8 cellular contexts compared by ENCODE assay signal in the genomic region with DNA sequence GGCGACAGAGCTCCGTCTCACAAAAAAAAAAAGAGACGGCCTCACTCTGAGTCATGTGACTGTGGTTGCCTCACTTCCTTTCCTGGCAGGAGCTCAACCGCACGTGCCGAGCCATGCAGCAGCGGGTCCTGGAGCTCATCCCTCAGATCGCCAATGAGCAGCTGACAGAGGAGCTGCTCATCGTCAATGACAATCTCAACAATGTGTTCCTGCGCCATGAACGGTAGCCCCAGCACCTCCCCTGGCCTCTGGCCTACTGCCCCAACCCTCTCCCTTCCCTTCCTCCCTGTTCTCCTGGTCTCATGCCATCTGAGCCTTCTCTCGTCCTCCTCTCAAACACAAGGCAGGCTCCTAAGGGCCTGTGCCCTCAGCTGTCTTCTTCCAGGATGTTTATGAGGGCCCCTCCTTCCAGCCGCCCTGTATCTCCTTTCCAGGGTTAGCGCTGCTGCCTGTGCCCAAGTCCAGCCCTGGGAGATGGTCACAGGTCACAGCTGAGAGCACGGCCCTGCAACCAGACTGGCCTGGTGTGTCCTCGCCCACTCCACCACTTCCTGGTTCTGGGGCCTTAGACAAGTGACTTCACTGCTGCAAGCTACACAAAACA. TPM values are rescaled to one million over a fixed set of nuclear protein-coding genes. Genes with fewer than 3 reads are reported as not detected.
DNase-seq lines count a peak whose midpoint lies in the region; ATAC-seq and TF ChIP-seq lines count a peak whose summit lies in the region.

No MANE protein-coding gene starts in this region.

- H3K27ac Mint-ChIP-seq in progenitor cell of endocrine pancreas: peak overlapping the region; percentile 29

- ATAC-seq in HG03039 (IDR thresholded peaks at IDR 0.05; ENCODE audit: unreplicated experiment): no peak

- DNase-seq in activated T-cell treated with anti-CD3 and anti-CD28 coated beads for 1 hour (ENCODE audit: low read depth): peak; percentile 19
- no peak for DNase-seq in activated T-cell treated with anti-CD3 and anti-CD28 coated beads for 4 hours
- DNase-seq in activated CD8-positive, alpha-beta memory T cell treated with anti-CD3 and anti-CD28 coated beads for 24 hours: peak; percentile 77
- peak; percentile 38 for DNase-seq in fibroblast of peridontal ligament (ENCODE audit: extremely low read depth)
- DNase-seq in progenitor cell of endocrine pancreas (ENCODE audit: low spot score, unreplicated experiment): no peak
- DNase-seq in NCI-H1048 (lab: John Stamatoyannopoulos, UW): no peak
- no peak for DNase-seq in NCI-H146 (lab: John Stamatoyannopoulos, UW)

- peaks cover 5% of the 10 kb centered on the region for H3K36me3 Mint-ChIP-seq in progenitor cell of endocrine pancreas (ENCODE audit: insufficient read depth)

- no peak overlapping the region for H3K4me3 Mint-ChIP-seq in progenitor cell of endocrine pancreas (ENCODE audit: low read depth)

- H3K27me3 Mint-ChIP-seq in progenitor cell of endocrine pancreas: no peaks in the 10 kb centered on the region

- no peaks in the 10 kb centered on the region for H3K9me3 Mint-ChIP-seq in progenitor cell of endocrine pancreas (ENCODE audit: low read depth)

- no peaks in the 10 kb centered on the region for H3K4me1 Mint-ChIP-seq in progenitor cell of endocrine pancreas (ENCODE audit: low read depth)

- TF ChIP-seq CTCF in progenitor cell of endocrine pancreas (IDR thresholded peaks at IDR 0.05; ENCODE audit: unreplicated experiment): no peak

RNA-seq across cellular contexts. Expression of gene TOM1, which starts 30.7 kb away (rescaled TPM):
- total RNA-seq in progenitor cell of endocrine pancreas: 38.2 and 45.3 TPM in 2 replicates

RNA-seq across cellular contexts. Expression of gene HMOX1, which starts 50.5 kb away (rescaled TPM):
- total RNA-seq in progenitor cell of endocrine pancreas: 4.3 and 6.4 TPM in 2 replicates

Comparison
In these comparisons a context has a peak if more than half of its experiments do, and no peak if none do; other contexts are left out.
1. DNase-seq: peak in activated T-cell treated with anti-CD3 and anti-CD28 coated beads for 1 hour (single experiment), activated CD8-positive, alpha-beta memory T cell treated with anti-CD3 and anti-CD28 coated beads for 24 hours (single experiment) and fibroblast of peridontal ligament (single experiment); none in activated T-cell treated with anti-CD3 and anti-CD28 coated beads for 4 hours (single experiment), progenitor cell of endocrine pancreas (single experiment), NCI-H1048 (single experiment) and NCI-H146 (single experiment).